In the genomic region with DNA sequence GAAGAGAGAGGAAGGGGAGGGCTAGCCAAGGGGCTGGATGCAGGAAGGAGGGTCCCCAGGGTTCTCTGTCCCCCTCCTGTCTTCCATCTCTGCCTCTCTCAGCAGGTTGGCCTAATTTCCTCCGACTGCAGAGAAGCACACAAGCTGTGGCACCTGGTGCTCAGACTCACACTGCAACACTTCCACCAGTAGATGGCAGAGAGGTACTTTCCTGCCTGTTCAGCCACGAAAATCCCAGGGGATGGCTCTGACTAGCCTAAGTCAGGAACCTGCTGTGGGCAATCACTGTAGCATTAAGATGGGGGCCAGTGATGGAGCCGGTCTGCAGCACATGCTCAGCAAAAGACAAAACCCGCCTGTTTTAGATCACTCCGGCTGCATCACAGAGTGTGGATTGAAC, we compare ENCODE assay signal across 6 cellular contexts. TPM values are rescaled to one million over a fixed set of nuclear protein-coding genes. Genes with fewer than 3 reads are reported as not detected.
"Had no signal": no experiment of that assay in that cellular context is flagged by ENCODE, and none has a peak within 500 bp of the region (broad histone marks: within the 10 kb centered on the region; RNA-seq: fewer than 3 reads in every experiment).

No MANE protein-coding gene starts in this region.

RNA-seq across cellular contexts. Expression of gene SMIM34, which starts 5.9 kb away (rescaled TPM):
- total RNA-seq: activated CD8-positive, alpha-beta T cell treated with anti-CD3 and anti-CD28 coated beads, Interleukin-2, amount 10 ng/mL, durations not matched to agents 7 days and 5 days; activated naive CD8-positive, alpha-beta T cell treated with anti-CD3 and anti-CD28 coated beads, Interleukin-2, amount 10 ng/mL, durations not matched to agents 7 days and 5 days; cerebellum; NCI-H460; SJSA1 had no signal
- polyA plus RNA-seq: adrenal gland had no signal
